In the genomic region with DNA sequence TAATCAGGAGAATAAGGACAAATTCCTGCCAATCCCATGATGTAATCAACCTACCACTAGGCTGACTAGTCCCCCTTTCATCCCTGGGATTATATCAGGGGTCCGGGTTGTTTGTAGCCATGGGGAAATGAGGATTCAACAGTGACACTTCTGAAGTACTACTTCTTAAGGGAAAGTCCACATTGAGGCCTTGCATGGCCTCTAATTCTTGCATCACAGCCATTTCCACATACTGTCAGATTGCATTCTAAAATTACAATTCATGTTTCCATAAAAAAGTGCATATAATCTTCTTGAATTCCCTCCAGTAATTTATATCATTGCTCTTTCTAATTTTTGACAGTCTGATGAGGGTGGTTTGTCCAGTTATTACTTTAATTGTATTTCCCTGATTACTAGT, we compare ENCODE assay signal across 21 cellular contexts.
"Had no signal": no experiment of that assay in that cellular context is flagged by ENCODE, and none has a peak within 500 bp of the region (broad histone marks: within the 10 kb centered on the region; RNA-seq: fewer than 3 reads in every experiment).

No MANE protein-coding gene starts in this region.

- H3K27ac ChIP-seq: cardiac muscle cell, epithelial cell of prostate, ovary, psoas muscle, right atrium auricular region, tibial artery had no signal

- H3K27me3 ChIP-seq: cardiac muscle cell, ovary, right atrium auricular region, tibial artery had no signal

- H3K36me3 ChIP-seq: cardiac muscle cell, ovary, right atrium auricular region, tibial artery had no signal

- H3K9me3 ChIP-seq: ovary, psoas muscle, right atrium auricular region, tibial artery had no signal

- H3K4me3 ChIP-seq: cardiac muscle cell, ovary, psoas muscle, right atrium auricular region, tibial artery had no signal

- ATAC-seq: activated T-cell treated with anti-CD3 and anti-CD28 coated beads, Interleukin-2, amount 50 U/mL, for 72 hours; left ventricle myocardium superior; natural killer cell; psoas muscle; T-helper 17 cell had no signal

- DNase-seq: activated CD4-positive, alpha-beta memory T cell treated with anti-CD3 and anti-CD28 coated beads, Interleukin-2, amount 10 ng/mL, durations not matched to agents 7 days and 5 days; activated CD4-positive, alpha-beta T cell treated with anti-CD3 and anti-CD28 coated beads for 4 hours; activated CD4-positive, CD25-positive, alpha-beta regulatory T cell; activated effector memory CD4-positive, alpha-beta T cell treated with Interleukin-2 at 50 U/mL for 16 hours; activated naive CD4-positive, alpha-beta T cell treated with anti-CD3 and anti-CD28 coated beads for 36 hours; activated naive CD8-positive, alpha-beta T cell treated with anti-CD3 and anti-CD28 coated beads, Interleukin-2, amount 10 ng/mL, durations not matched to agents 7 days and 5 days; activated T-cell treated with anti-CD3 and anti-CD28 coated beads, Interleukin-2, amount 50 U/mL, for 72 hours; foreskin melanocyte; left ventricle myocardium superior; mammary epithelial cell; midbrain; natural killer cell; ovary; psoas muscle; stimulated activated CD4-positive, alpha-beta T cell treated with anti-CD3 and anti-CD28 coated beads, Interleukin-12 subunit alpha, Interleukin-12 subunit beta, amount 100 ng/mL, for 4 hours; stimulated activated CD4-positive, alpha-beta T cell treated with anti-CD3 and anti-CD28 coated beads, Interleukin-4, amount 100 ng/mL, for 4 hours; T-helper 17 cell; tibial artery had no signal

- H3K4me1 ChIP-seq: psoas muscle, right atrium auricular region, tibial artery had no signal
